In genomic region chr10:16816142-16816541, GRCh38 we compare ENCODE assay signal across 8 cellular contexts. TPM values are rescaled to one million over a fixed set of nuclear protein-coding genes. Genes with fewer than 3 reads are reported as not detected.
DNase-seq lines count a peak whose midpoint lies in the region; ATAC-seq and TF ChIP-seq lines count a peak whose summit lies in the region.

No MANE protein-coding gene starts in this region.

- peaks cover 0 to 9% of the 10 kb centered on the region in 2 donors for H3K36me3 Mint-ChIP-seq in activated T-cell treated with anti-CD3 and anti-CD28 coated beads, Interleukin-2, amount 50 U/mL, for 72 hours (ENCODE audit: insufficient read depth in 2 of 2)
- peaks cover 11% of the 10 kb centered on the region for H3K36me3 Mint-ChIP-seq in activated T-helper 1 cell treated with anti-CD3 and anti-CD28 coated beads, Interleukin-12 subunit alpha, Interleukin-12 subunit beta, Interleukin-2, Interleukin-4 antibody, amounts not matched to agents 30 ng/mL and 10 ng/mL and 1 ng/mL, durations not matched to agents 14 hours and 24 hours and 36 hours (ENCODE audit: low read depth)

- H3K9me3 ChIP-seq in upper lobe of right lung, result no peaks in the 10 kb centered on the region

- peaks cover 18% of the 10 kb centered on the region for H3K4me1 Mint-ChIP-seq in activated T-cell treated with anti-CD3 and anti-CD28 coated beads, Interleukin-2, amount 50 U/mL, for 72 hours (ENCODE audit: low read depth)
- peaks cover 49% of the 10 kb centered on the region for H3K4me1 Mint-ChIP-seq in activated T-helper 1 cell treated with anti-CD3 and anti-CD28 coated beads, Interleukin-12 subunit alpha, Interleukin-12 subunit beta, Interleukin-2, Interleukin-4 antibody, amounts not matched to agents 30 ng/mL and 10 ng/mL and 1 ng/mL, durations not matched to agents 14 hours and 24 hours and 36 hours (ENCODE audit: low read depth)

- no peak for ATAC-seq in activated T-cell treated with anti-CD3 and anti-CD28 coated beads, Interleukin-2, amount 50 U/mL, for 72 hours (replicated peaks in 1 of 2)
- ATAC-seq in upper lobe of right lung, result no peak
- ATAC-seq in HG03159 (IDR thresholded peaks at IDR 0.05; ENCODE audit: unreplicated experiment), result no peak

- H3K9me3 Mint-ChIP-seq in activated T-cell treated with anti-CD3 and anti-CD28 coated beads, Interleukin-2, amount 50 U/mL, for 72 hours, result peaks cover 0 to 2% of the 10 kb centered on the region in 2 donors
- H3K9me3 Mint-ChIP-seq in activated T-helper 1 cell treated with anti-CD3 and anti-CD28 coated beads, Interleukin-12 subunit alpha, Interleukin-12 subunit beta, Interleukin-2, Interleukin-4 antibody, amounts not matched to agents 30 ng/mL and 10 ng/mL and 1 ng/mL, durations not matched to agents 14 hours and 24 hours and 36 hours, result peaks cover 5% of the 10 kb centered on the region

- H3K27ac ChIP-seq in upper lobe of right lung, result peak overlapping the region; percentile 72

- peak overlapping the region; percentile 91 to 93 for H3K4me3 Mint-ChIP-seq in activated T-cell treated with anti-CD3 and anti-CD28 coated beads, Interleukin-2, amount 50 U/mL, for 72 hours
- H3K4me3 Mint-ChIP-seq in activated T-helper 1 cell treated with anti-CD3 and anti-CD28 coated beads, Interleukin-12 subunit alpha, Interleukin-12 subunit beta, Interleukin-2, Interleukin-4 antibody, amounts not matched to agents 30 ng/mL and 10 ng/mL and 1 ng/mL, durations not matched to agents 14 hours and 24 hours and 36 hours, result peak overlapping the region; percentile 93

- H3K36me3 ChIP-seq in kidney epithelial cell (ENCODE audit: control insufficient read depth, insufficient read depth, low read length), result no peaks in the 10 kb centered on the region
- H3K36me3 ChIP-seq in upper lobe of right lung, result no peaks in the 10 kb centered on the region

- TF ChIP-seq CTCF in kidney epithelial cell (IDR thresholded peaks at IDR 0.05; ENCODE audit: insufficient read depth, low read length, poor library complexity, severe bottlenecking), result no peak
- TF ChIP-seq CTCF in upper lobe of right lung (IDR thresholded peaks at IDR 0.05), result no peak

- H3K4me1 ChIP-seq in upper lobe of right lung, result peaks cover 23% of the 10 kb centered on the region

- no peaks in the 10 kb centered on the region for H3K27me3 Mint-ChIP-seq in activated T-cell treated with anti-CD3 and anti-CD28 coated beads, Interleukin-2, amount 50 U/mL, for 72 hours (ENCODE audit: low read depth)
- peaks cover 8% of the 10 kb centered on the region for H3K27me3 Mint-ChIP-seq in activated T-helper 1 cell treated with anti-CD3 and anti-CD28 coated beads, Interleukin-12 subunit alpha, Interleukin-12 subunit beta, Interleukin-2, Interleukin-4 antibody, amounts not matched to agents 30 ng/mL and 10 ng/mL and 1 ng/mL, durations not matched to agents 14 hours and 24 hours and 36 hours (ENCODE audit: insufficient read depth)

- H3K27me3 ChIP-seq in kidney epithelial cell (ENCODE audit: control insufficient read depth, insufficient read depth, low read length), result no peaks in the 10 kb centered on the region
- no peaks in the 10 kb centered on the region for H3K27me3 ChIP-seq in upper lobe of right lung

- peak overlapping the region; percentile 87 for H3K27ac Mint-ChIP-seq in activated T-cell treated with anti-CD3 and anti-CD28 coated beads, Interleukin-2, amount 50 U/mL, for 72 hours
- peak overlapping the region; percentile 85 for H3K27ac Mint-ChIP-seq in activated T-helper 1 cell treated with anti-CD3 and anti-CD28 coated beads, Interleukin-12 subunit alpha, Interleukin-12 subunit beta, Interleukin-2, Interleukin-4 antibody, amounts not matched to agents 30 ng/mL and 10 ng/mL and 1 ng/mL, durations not matched to agents 14 hours and 24 hours and 36 hours

- H3K4me3 ChIP-seq in kidney epithelial cell (ENCODE audit: low read depth, low read length), result peak overlapping the region; percentile 68
- peak overlapping the region; percentile 72 for H3K4me3 ChIP-seq in upper lobe of right lung

- intact Hi-C loops in activated T-helper 1 cell treated with anti-CD3 and anti-CD28 coated beads, Interleukin-12 subunit alpha, Interleukin-12 subunit beta, Interleukin-2, Interleukin-4 antibody, amounts not matched to agents 30 ng/mL and 10 ng/mL and 1 ng/mL, durations not matched to agents 14 hours and 24 hours and 36 hours (cut with micrococcal nuclease), result loop anchor here (2.0 kb wide), 2 partner anchors 187 to 1647 kb away; partner anchors contain the start of gene NMT2
- intact Hi-C loops in upper lobe of right lung (cut with DNase I), result no loop called here

- DNase-seq in activated T-cell treated with anti-CD3 and anti-CD28 coated beads, Interleukin-2, amount 50 U/mL, for 72 hours, result no peak
- no peak for DNase-seq in activated T-cell treated with anti-CD3 and anti-CD28 coated beads for 4 hours
- DNase-seq in activated T-helper 1 cell treated with anti-CD3 and anti-CD28 coated beads, Interleukin-12 subunit alpha, Interleukin-12 subunit beta, Interleukin-2, Interleukin-4 antibody, amounts not matched to agents 30 ng/mL and 10 ng/mL and 1 ng/mL, durations not matched to agents 14 hours and 24 hours and 36 hours (ENCODE audit: low spot score), result no peak
- no peak for DNase-seq in kidney epithelial cell (ENCODE audit: low read depth)
- DNase-seq in upper lobe of right lung, result no peak
- no peak for DNase-seq in hippocampal formation (lab: John Stamatoyannopoulos, UW)
- DNase-seq in DMS153 (lab: John Stamatoyannopoulos, UW), result no peak

RNA-seq across cellular contexts. Expression of gene RSU1, which starts 1.1 kb away (rescaled TPM):
- total RNA-seq in activated T-cell treated with anti-CD3 and anti-CD28 coated beads, Interleukin-2, amount 50 U/mL, for 72 hours, result 10 to 100 TPM; 49.1 to 53.1 TPM
- 46.9 and 47.5 TPM in 2 replicates for total RNA-seq in activated T-helper 1 cell treated with anti-CD3 and anti-CD28 coated beads, Interleukin-12 subunit alpha, Interleukin-12 subunit beta, Interleukin-2, Interleukin-4 antibody, amounts not matched to agents 30 ng/mL and 10 ng/mL and 1 ng/mL, durations not matched to agents 14 hours and 24 hours and 36 hours
- total RNA-seq in kidney epithelial cell (75.3 and 76.8 TPM in 2 replicates), upper lobe of right lung (77.8 TPM)
